Comparison of ENCODE assay signal across 1 cellular context in genomic region chr22:39432361-39432811, GRCh38.
TF ChIP-seq lines count a peak whose summit lies in the region.

No MANE protein-coding gene starts in this region.

TF ChIP-seq in GM23338, 12 proteins besides CTCF, POLR2A, EP300 and RAD21 (continued from another document):
- TF ChIP-seq ZNF462 (CRISPR knock-in tag; IDR thresholded peaks at IDR 0.05) (no peak), ETS1 (IDR thresholded peaks at IDR 0.05) (no peak), ZNF331 (CRISPR knock-in tag; IDR thresholded peaks at IDR 0.05; ENCODE audit: low read depth) (no peak), JUNB (IDR thresholded peaks at IDR 0.05; ENCODE audit: unreplicated experiment) (no peak), REST (IDR thresholded peaks at IDR 0.05; ENCODE audit: unreplicated experiment) (no peak)
